In the genomic region with DNA sequence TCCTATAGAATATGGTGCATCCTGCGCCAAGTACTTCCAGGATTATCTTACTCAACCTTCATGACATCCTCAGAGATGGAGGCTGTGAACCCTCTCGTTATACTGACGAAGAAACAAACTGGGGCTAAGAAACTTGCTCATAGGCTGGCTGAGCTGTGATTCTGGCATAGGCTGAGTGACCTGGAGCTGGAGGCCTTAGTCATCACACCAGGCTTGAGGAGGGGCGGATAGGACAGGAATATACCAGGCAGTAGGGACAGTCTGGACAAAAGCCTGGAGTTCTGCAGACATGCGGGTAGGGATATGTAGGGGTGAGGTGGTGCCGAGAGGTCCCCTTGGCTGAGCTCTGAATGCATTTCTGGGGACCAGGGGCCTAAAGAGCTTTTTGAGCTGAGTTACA, we compare ENCODE assay signal across 1 cellular context.
TF ChIP-seq lines count a peak whose summit lies in the region.

No MANE protein-coding gene starts in this region.

TF ChIP-seq in K562, 482 proteins besides CTCF, POLR2A, EP300 and RAD21:
- TF ChIP-seq WHSC1 (IDR thresholded peaks at IDR 0.05; ENCODE audit: low read length) (no peak), ZNF444 (CRISPR knock-in tag; IDR thresholded peaks at IDR 0.05) (no peak)
- TF ChIP-seq, protein P1, sequence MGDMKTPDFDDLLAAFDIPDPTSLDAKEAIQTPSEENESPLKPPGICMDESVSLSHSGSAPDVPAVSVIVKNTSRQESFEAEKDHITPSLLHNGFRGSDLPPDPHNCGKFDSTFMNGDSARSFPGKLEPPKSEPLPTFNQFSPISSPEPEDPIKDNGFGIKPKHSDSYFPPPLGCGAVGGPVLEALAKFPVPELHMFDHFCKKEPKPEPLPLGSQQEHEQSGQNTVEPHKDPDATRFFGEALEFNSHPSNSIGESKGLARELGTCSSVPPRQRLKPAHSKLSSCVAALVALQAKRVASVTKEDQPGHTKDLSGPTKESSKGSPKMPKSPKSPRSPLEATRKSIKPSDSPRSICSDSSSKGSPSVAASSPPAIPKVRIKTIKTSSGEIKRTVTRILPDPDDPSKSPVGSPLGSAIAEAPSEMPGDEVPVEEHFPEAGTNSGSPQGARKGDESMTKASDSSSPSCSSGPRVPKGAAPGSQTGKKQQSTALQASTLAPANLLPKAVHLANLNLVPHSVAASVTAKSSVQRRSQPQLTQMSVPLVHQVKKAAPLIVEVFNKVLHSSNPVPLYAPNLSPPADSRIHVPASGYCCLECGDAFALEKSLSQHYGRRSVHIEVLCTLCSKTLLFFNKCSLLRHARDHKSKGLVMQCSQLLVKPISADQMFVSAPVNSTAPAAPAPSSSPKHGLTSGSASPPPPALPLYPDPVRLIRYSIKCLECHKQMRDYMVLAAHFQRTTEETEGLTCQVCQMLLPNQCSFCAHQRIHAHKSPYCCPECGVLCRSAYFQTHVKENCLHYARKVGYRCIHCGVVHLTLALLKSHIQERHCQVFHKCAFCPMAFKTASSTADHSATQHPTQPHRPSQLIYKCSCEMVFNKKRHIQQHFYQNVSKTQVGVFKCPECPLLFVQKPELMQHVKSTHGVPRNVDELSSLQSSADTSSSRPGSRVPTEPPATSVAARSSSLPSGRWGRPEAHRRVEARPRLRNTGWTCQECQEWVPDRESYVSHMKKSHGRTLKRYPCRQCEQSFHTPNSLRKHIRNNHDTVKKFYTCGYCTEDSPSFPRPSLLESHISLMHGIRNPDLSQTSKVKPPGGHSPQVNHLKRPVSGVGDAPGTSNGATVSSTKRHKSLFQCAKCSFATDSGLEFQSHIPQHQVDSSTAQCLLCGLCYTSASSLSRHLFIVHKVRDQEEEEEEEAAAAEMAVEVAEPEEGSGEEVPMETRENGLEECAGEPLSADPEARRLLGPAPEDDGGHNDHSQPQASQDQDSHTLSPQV (IDR thresholded peaks at IDR 0.05): peak; percentile 16; the same call in 1 of the 2 replicates
- TF ChIP-seq, protein P2, sequence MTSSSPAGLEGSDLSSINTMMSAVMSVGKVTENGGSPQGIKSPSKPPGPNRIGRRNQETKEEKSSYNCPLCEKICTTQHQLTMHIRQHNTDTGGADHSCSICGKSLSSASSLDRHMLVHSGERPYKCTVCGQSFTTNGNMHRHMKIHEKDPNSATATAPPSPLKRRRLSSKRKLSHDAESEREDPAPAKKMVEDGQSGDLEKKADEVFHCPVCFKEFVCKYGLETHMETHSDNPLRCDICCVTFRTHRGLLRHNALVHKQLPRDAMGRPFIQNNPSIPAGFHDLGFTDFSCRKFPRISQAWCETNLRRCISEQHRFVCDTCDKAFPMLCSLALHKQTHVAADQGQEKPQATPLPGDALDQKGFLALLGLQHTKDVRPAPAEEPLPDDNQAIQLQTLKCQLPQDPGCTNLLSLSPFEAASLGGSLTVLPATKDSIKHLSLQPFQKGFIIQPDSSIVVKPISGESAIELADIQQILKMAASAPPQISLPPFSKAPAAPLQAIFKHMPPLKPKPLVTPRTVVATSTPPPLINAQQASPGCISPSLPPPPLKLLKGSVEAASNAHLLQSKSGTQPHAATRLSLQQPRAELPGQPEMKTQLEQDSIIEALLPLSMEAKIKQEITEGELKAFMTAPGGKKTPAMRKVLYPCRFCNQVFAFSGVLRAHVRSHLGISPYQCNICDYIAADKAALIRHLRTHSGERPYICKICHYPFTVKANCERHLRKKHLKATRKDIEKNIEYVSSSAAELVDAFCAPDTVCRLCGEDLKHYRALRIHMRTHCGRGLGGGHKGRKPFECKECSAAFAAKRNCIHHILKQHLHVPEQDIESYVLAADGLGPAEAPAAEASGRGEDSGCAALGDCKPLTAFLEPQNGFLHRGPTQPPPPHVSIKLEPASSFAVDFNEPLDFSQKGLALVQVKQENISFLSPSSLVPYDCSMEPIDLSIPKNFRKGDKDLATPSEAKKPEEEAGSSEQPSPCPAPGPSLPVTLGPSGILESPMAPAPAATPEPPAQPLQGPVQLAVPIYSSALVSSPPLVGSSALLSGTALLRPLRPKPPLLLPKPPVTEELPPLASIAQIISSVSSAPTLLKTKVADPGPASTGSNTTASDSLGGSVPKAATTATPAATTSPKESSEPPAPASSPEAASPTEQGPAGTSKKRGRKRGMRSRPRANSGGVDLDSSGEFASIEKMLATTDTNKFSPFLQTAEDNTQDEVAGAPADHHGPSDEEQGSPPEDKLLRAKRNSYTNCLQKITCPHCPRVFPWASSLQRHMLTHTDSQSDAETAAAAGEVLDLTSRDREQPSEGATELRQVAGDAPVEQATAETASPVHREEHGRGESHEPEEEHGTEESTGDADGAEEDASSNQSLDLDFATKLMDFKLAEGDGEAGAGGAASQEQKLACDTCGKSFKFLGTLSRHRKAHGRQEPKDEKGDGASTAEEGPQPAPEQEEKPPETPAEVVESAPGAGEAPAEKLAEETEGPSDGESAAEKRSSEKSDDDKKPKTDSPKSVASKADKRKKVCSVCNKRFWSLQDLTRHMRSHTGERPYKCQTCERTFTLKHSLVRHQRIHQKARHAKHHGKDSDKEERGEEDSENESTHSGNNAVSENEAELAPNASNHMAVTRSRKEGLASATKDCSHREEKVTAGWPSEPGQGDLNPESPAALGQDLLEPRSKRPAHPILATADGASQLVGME (CRISPR knock-in tag; IDR thresholded peaks at IDR 0.05): no peak
